22 cellular contexts compared by ENCODE assay signal in genomic region chr1:93461236-93461635, GRCh38.
"Had no signal": no experiment of that assay in that cellular context is flagged by ENCODE, and none has a peak within 500 bp of the region (broad histone marks: within the 10 kb centered on the region; RNA-seq: fewer than 3 reads in every experiment).

No MANE protein-coding gene starts in this region.

- H3K4me3 ChIP-seq: lower lobe of right lung, prostate gland, skin epidermis, spleen had no signal

- H3K9me3 ChIP-seq: lower lobe of right lung, neutrophil, prostate gland had no signal

- H3K36me3 ChIP-seq: lower lobe of right lung, neutrophil, prostate gland, spleen had no signal

- DNase-seq: cerebellar nuclear complex; cortex of kidney; effector CD4-positive, alpha-beta T cell; hypothalamus; immature natural killer cell; islet precursor cell; kidney glomerular epithelial cell; left colon; left ventricle myocardium superior; lower lobe of right lung; natural killer cell; right cardiac atrium; spleen; stimulated activated CD4-positive, alpha-beta T cell treated with anti-CD3 and anti-CD28 coated beads, Interleukin-4, amount 100 ng/mL, for 4 hours; stimulated activated naive CD8-positive, alpha-beta T cell treated with anti-CD3 and anti-CD28 coated beads, Interleukin-15, Interleukin-2, amounts not matched to agents 100 U/mL and 50 U/mL, for 24 hours had no signal

- H3K27ac ChIP-seq: lower lobe of right lung, neutrophil, parathyroid adenoma, prostate gland, skin epidermis, spleen had no signal

- H2AFZ ChIP-seq: parathyroid adenoma had no signal

- H3K9me3 Mint-ChIP-seq: immature natural killer cell had no signal

- H3K4me1 ChIP-seq: lower lobe of right lung, parathyroid adenoma, prostate gland, spleen had no signal

- ATAC-seq: left colon; left ventricle myocardium superior; lower lobe of right lung; natural killer cell; right cardiac atrium; stimulated activated memory B cell treated with anti-CD40 and anti-IgM and Interleukin-4, amounts not matched to agents 10 μg/mL and 1 μg/mL and 100 μg/mL, for 72 hours; stimulated activated naive CD8-positive, alpha-beta T cell treated with anti-CD3 and anti-CD28 coated beads, Interleukin-15, Interleukin-2, amounts not matched to agents 100 U/mL and 50 U/mL, for 24 hours had no signal

- H3K9ac ChIP-seq: parathyroid adenoma had no signal

- H3K4me1 Mint-ChIP-seq: immature natural killer cell, natural killer cell had no signal

- H3K27ac Mint-ChIP-seq: immature natural killer cell; natural killer cell; stimulated activated memory B cell treated with anti-CD40 and anti-IgM and Interleukin-4, amounts not matched to agents 10 μg/mL and 1 μg/mL and 100 μg/mL, for 72 hours; type B pancreatic cell had no signal

- H3K27me3 ChIP-seq: neutrophil, spleen had no signal

- H3K4me3 Mint-ChIP-seq: immature natural killer cell; natural killer cell; stimulated activated memory B cell treated with anti-CD40 and anti-IgM and Interleukin-4, amounts not matched to agents 10 μg/mL and 1 μg/mL and 100 μg/mL, for 72 hours; type B pancreatic cell had no signal

- H3K36me3 Mint-ChIP-seq: immature natural killer cell, natural killer cell had no signal

- FAIRE-seq: frontal cortex had no signal

- H3K27me3 Mint-ChIP-seq: stimulated activated memory B cell treated with anti-CD40 and anti-IgM and Interleukin-4, amounts not matched to agents 10 μg/mL and 1 μg/mL and 100 μg/mL, for 72 hours; type B pancreatic cell had no signal
